In the genomic region with DNA sequence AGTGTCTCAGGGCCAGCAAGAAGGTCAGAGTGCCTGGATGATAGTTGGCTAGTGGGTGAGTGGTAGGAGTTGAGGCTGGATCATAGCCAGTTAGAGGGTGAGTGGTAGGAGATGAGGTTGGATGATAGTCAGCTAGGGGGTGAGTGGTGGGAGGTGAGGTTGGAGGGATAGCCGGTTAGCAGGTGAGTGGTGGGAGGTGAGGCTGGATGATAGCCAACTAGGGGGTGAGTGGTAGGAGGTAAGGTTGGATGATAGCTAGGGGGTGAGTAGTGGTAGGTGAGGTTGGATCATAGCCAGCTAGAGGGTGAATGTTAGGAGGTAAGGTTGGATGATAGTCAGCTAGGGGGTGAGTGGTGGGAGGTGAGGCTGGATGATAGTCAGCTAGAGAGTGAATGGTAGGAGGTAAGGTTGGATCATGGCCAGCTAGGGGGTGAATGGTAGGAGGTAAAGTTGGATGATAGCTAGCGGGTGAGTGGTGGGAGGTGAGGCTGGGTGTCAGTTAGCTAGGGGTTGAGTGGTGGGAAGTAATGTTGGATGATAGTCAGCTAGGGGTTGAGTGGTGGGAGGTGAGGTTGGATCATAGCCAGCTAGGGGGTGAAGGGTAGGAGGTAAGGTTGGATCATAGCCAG, we compare ENCODE assay signal across 17 cellular contexts.
"Had no signal": no experiment of that assay in that cellular context is flagged by ENCODE, and none has a peak within 500 bp of the region (broad histone marks: within the 10 kb centered on the region; RNA-seq: fewer than 3 reads in every experiment).

No MANE protein-coding gene starts in this region.

- H3K4me2 ChIP-seq: SK-N-SH had no signal

- H3K27ac ChIP-seq: RWPE1 had no signal

- DNase-seq: KBM-7, NCI-H1092, NCI-H1105 treated with DMSO at 0.1 percent for 48 hours, NCI-H1417 treated with DMSO at 0.1 percent for 48 hours, NCI-H146, NCI-H1694 treated with DMSO at 0.1 percent for 48 hours, NCI-H1930, NCI-H2081, NCI-H2107, NCI-H2227 treated with DMSO at 0.1 percent for 48 hours, NCI-H524, NCI-H526 treated with DMSO at 0.1 percent for 48 hours, NCI-H748 treated with DMSO at 0.1 percent for 48 hours, SHP77, SK-N-SH, SW 1271 had no signal

- H3K9ac ChIP-seq: SK-N-SH had no signal

- H3K9me3 ChIP-seq: SK-N-SH had no signal
